In the genomic region with DNA sequence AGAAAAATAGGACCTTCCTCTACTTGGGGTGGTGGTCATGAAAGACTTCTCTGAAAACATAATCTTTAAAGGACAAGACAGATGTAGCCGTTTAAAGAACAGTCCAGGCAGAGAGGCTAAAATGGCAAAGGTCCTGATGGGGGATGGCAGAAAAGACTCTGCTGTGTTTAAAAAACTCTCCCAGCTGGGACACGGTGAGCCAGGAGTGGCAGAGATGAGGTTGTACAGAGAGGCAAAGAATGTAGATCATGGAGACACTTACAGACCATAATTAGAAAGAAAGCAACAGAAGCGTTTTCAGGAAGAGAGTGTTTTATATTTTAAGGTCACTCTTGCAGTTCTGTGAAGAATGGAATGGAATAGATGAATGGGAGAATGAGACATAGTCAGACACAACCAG, we compare ENCODE assay signal across 24 cellular contexts. TPM values are rescaled to one million over a fixed set of nuclear protein-coding genes. Genes with fewer than 3 reads are reported as not detected.
DNase-seq lines count a peak whose midpoint lies in the region; ATAC-seq and TF ChIP-seq lines count a peak whose summit lies in the region.
"Had no signal": no experiment of that assay in that cellular context is flagged by ENCODE, and none has a peak within 500 bp of the region (broad histone marks: within the 10 kb centered on the region; RNA-seq: fewer than 3 reads in every experiment).

No MANE protein-coding gene starts in this region.

- no peak overlapping the region for H3K4me3 ChIP-seq in naive thymus-derived CD4-positive, alpha-beta T cell (ENCODE audit: low read length)
- H3K4me3 ChIP-seq: GM23248, left ventricle myocardium inferior, upper lobe of left lung had no signal

- H3K27ac Mint-ChIP-seq in activated T-cell treated with anti-CD3 and anti-CD28 coated beads, Interleukin-2, amount 50 U/mL, for 24 hours = peak overlapping the region; percentile 80
- H3K27ac Mint-ChIP-seq in CD4-positive, alpha-beta T cell = peak overlapping the region; percentile 43
- H3K27ac Mint-ChIP-seq in activated B cell treated with CpG ODN at 0.5 μM for 24 hours = peak overlapping the region; percentile 20
- H3K27ac Mint-ChIP-seq in naive thymus-derived CD4-positive, alpha-beta T cell = peak overlapping the region in 5 of 9 donors; percentile 2 to 85 (median 67)
- H3K27ac Mint-ChIP-seq: activated CD4-positive, alpha-beta T cell treated with anti-CD3 and anti-CD28 coated beads, Interleukin-2, amount 10 ng/mL, durations not matched to agents 7 days and 5 days; activated CD8-positive, alpha-beta memory T cell treated with anti-CD3 and anti-CD28 coated beads, Interleukin-2, amount 10 ng/mL, durations not matched to agents 7 days and 5 days; IgD-negative memory B cell had no signal

- H3K4me1 Mint-ChIP-seq in activated T-cell treated with anti-CD3 and anti-CD28 coated beads, Interleukin-2, amount 50 U/mL, for 24 hours (ENCODE audit: low read depth) = peaks cover 62% of the 10 kb centered on the region
- peaks cover 37% of the 10 kb centered on the region for H3K4me1 Mint-ChIP-seq in activated T-cell treated with anti-CD3 and anti-CD28 coated beads, Interleukin-2, amount 50 U/mL, for 4 hours (ENCODE audit: low read depth)
- H3K4me1 Mint-ChIP-seq in CD4-positive, alpha-beta T cell (ENCODE audit: low read depth) = peaks cover 8% of the 10 kb centered on the region
- no peaks in the 10 kb centered on the region for H3K4me1 Mint-ChIP-seq in activated B cell treated with CpG ODN at 0.5 μM for 24 hours
- peaks cover 0 to 28% (median 23%) of the 10 kb centered on the region in 7 donors for H3K4me1 Mint-ChIP-seq in naive thymus-derived CD4-positive, alpha-beta T cell

- H3K36me3 Mint-ChIP-seq in activated T-cell treated with anti-CD3 and anti-CD28 coated beads, Interleukin-2, amount 50 U/mL, for 24 hours (ENCODE audit: low read depth) = peaks cover 85% of the 10 kb centered on the region
- peaks cover 39% of the 10 kb centered on the region for H3K36me3 Mint-ChIP-seq in activated T-cell treated with anti-CD3 and anti-CD28 coated beads, Interleukin-2, amount 50 U/mL, for 4 hours (ENCODE audit: insufficient read depth)
- peaks cover 82% of the 10 kb centered on the region for H3K36me3 Mint-ChIP-seq in CD4-positive, alpha-beta T cell (ENCODE audit: low read depth)
- H3K36me3 Mint-ChIP-seq in activated B cell treated with CpG ODN at 0.5 μM for 24 hours (ENCODE audit: low read depth) = peaks cover 83% of the 10 kb centered on the region
- peaks cover 12 to 45% (median 26%) of the 10 kb centered on the region in 5 donors for H3K36me3 Mint-ChIP-seq in naive thymus-derived CD4-positive, alpha-beta T cell

- DNase-seq in activated T-cell treated with anti-CD3 and anti-CD28 coated beads, Interleukin-2, amount 50 U/mL, for 24 hours = no peak
- no peak for DNase-seq in activated T-cell treated with anti-CD3 and anti-CD28 coated beads, Interleukin-2, amount 50 U/mL, for 4 hours
- DNase-seq in CD4-positive, alpha-beta T cell = no peak
- DNase-seq in activated B cell treated with CpG ODN at 0.5 μM for 24 hours (no peak), NCI-H345 (lab: John Stamatoyannopoulos, UW) (no peak), NCI-H2081 treated with DMSO at 0.1 percent for 48 hours (lab: John Stamatoyannopoulos, UW) (no peak), hippocampal formation (lab: John Stamatoyannopoulos, UW) (no peak)
- no peak for DNase-seq in naive thymus-derived CD4-positive, alpha-beta T cell
- DNase-seq: activated CD4-positive, alpha-beta T cell treated with anti-CD3 and anti-CD28 coated beads, Interleukin-2, amount 10 ng/mL, durations not matched to agents 7 days and 5 days; activated CD8-positive, alpha-beta memory T cell treated with anti-CD3 and anti-CD28 coated beads, Interleukin-2, amount 10 ng/mL, durations not matched to agents 7 days and 5 days; central memory CD4-positive, alpha-beta T cell; DMS153; foreskin fibroblast; GM23248; left ventricle myocardium inferior; MV-4-11; NCI-H146; NCI-H510A; occipital lobe; stimulated activated CD4-positive, alpha-beta T cell treated with anti-CD3 and anti-CD28 coated beads, Interleukin-4, amount 100 ng/mL, for 24 hours; T1000; upper lobe of left lung had no signal

- CTCF ChIA-PET in CD4-positive, alpha-beta T cell (lab: Charles Lee) = no interaction called here
- CTCF ChIA-PET in activated B cell treated with CpG ODN at 0.5 μM for 24 hours (lab: Charles Lee) = interaction anchor here (1.0 to 1.7 kb wide), 4 partner anchors 42 to 1542 kb away, joined by 3 to 7 read pairs (median 6); no protein-coding TSS in a partner anchor
- CTCF ChIA-PET in naive thymus-derived CD4-positive, alpha-beta T cell (lab: Charles Lee) = no interaction called here

- POLR2A ChIA-PET in CD4-positive, alpha-beta T cell (lab: Charles Lee) = interaction anchor here (1.5 kb wide), 1 partner anchor 46 kb away, joined by 6 read pairs; no protein-coding TSS in a partner anchor
- POLR2A ChIA-PET in activated B cell treated with CpG ODN at 0.5 μM for 24 hours (lab: Charles Lee) = no interaction called here
- POLR2A ChIA-PET in naive thymus-derived CD4-positive, alpha-beta T cell (lab: Charles Lee) = interaction anchor here (1.1 kb wide), 1 partner anchor 48 kb away, joined by 4 read pairs; a partner anchor contains a TSS

- no peaks in the 10 kb centered on the region for H3K4me1 ChIP-seq in naive thymus-derived CD4-positive, alpha-beta T cell (ENCODE audit: control insufficient read depth in 2 of 2, insufficient read depth in 2 of 2, low read length in 2 of 2)
- H3K4me1 ChIP-seq: upper lobe of left lung had no signal

- no peak for ATAC-seq in activated T-cell treated with anti-CD3 and anti-CD28 coated beads, Interleukin-2, amount 50 U/mL, for 4 hours
- ATAC-seq in CD4-positive, alpha-beta T cell (ENCODE audit: poor library complexity) = no peak
- no peak for ATAC-seq in activated B cell treated with CpG ODN at 0.5 μM for 24 hours (ENCODE audit: low read depth)
- ATAC-seq in naive thymus-derived CD4-positive, alpha-beta T cell = no peak
- ATAC-seq: activated CD8-positive, alpha-beta memory T cell treated with anti-CD3 and anti-CD28 coated beads, Interleukin-2, amount 10 ng/mL, durations not matched to agents 7 days and 5 days had no signal

- no peak overlapping the region for H3K27ac ChIP-seq in CD4-positive, alpha-beta T cell (ENCODE audit: low read depth, low read length)
- H3K27ac ChIP-seq in naive thymus-derived CD4-positive, alpha-beta T cell (ENCODE audit: low read depth, low read length) = no peak overlapping the region
- H3K27ac ChIP-seq: GM23248, left ventricle myocardium inferior, upper lobe of left lung, VCaP had no signal

- H3K9me3 ChIP-seq in CD4-positive, alpha-beta T cell (ENCODE audit: control insufficient read depth, low read length) = no peaks in the 10 kb centered on the region
- no peaks in the 10 kb centered on the region for H3K9me3 ChIP-seq in naive thymus-derived CD4-positive, alpha-beta T cell (ENCODE audit: control insufficient read depth in 2 of 3, low read length in 3 of 3)
- H3K9me3 ChIP-seq: left ventricle myocardium inferior, upper lobe of left lung had no signal

- TF ChIP-seq CTCF in CD4-positive, alpha-beta T cell (IDR thresholded peaks at IDR 0.05) = no peak
- TF ChIP-seq CTCF in activated B cell treated with CpG ODN at 0.5 μM for 24 hours (IDR thresholded peaks at IDR 0.05) = no peak

- H3K9me3 Mint-ChIP-seq in activated T-cell treated with anti-CD3 and anti-CD28 coated beads, Interleukin-2, amount 50 U/mL, for 24 hours = no peaks in the 10 kb centered on the region
- H3K9me3 Mint-ChIP-seq in activated T-cell treated with anti-CD3 and anti-CD28 coated beads, Interleukin-2, amount 50 U/mL, for 4 hours = no peaks in the 10 kb centered on the region
- no peaks in the 10 kb centered on the region for H3K9me3 Mint-ChIP-seq in CD4-positive, alpha-beta T cell
- H3K9me3 Mint-ChIP-seq in activated B cell treated with CpG ODN at 0.5 μM for 24 hours = no peaks in the 10 kb centered on the region
- no peaks in the 10 kb centered on the region for H3K9me3 Mint-ChIP-seq in naive thymus-derived CD4-positive, alpha-beta T cell
- H3K9me3 Mint-ChIP-seq: activated CD4-positive, alpha-beta T cell treated with anti-CD3 and anti-CD28 coated beads, Interleukin-2, amount 10 ng/mL, durations not matched to agents 7 days and 5 days; IgD-negative memory B cell had no signal

- H3K27me3 Mint-ChIP-seq in activated T-cell treated with anti-CD3 and anti-CD28 coated beads, Interleukin-2, amount 50 U/mL, for 24 hours = no peaks in the 10 kb centered on the region
- H3K27me3 Mint-ChIP-seq in activated T-cell treated with anti-CD3 and anti-CD28 coated beads, Interleukin-2, amount 50 U/mL, for 4 hours (ENCODE audit: low read depth) = no peaks in the 10 kb centered on the region
- no peaks in the 10 kb centered on the region for H3K27me3 Mint-ChIP-seq in CD4-positive, alpha-beta T cell
- H3K27me3 Mint-ChIP-seq in activated B cell treated with CpG ODN at 0.5 μM for 24 hours = no peaks in the 10 kb centered on the region
- H3K27me3 Mint-ChIP-seq in naive thymus-derived CD4-positive, alpha-beta T cell = no peaks in the 10 kb centered on the region
- H3K27me3 Mint-ChIP-seq: activated CD4-positive, alpha-beta T cell treated with anti-CD3 and anti-CD28 coated beads, Interleukin-2, amount 10 ng/mL, durations not matched to agents 7 days and 5 days; activated CD8-positive, alpha-beta memory T cell treated with anti-CD3 and anti-CD28 coated beads, Interleukin-2, amount 10 ng/mL, durations not matched to agents 7 days and 5 days; IgD-negative memory B cell had no signal

- peaks cover 11 to 62% (median 14%) of the 10 kb centered on the region in 3 experiments for H3K36me3 ChIP-seq in naive thymus-derived CD4-positive, alpha-beta T cell (ENCODE audit: control insufficient read depth in 2 of 3, insufficient read depth in 3 of 3, low read length in 3 of 3)

- no peak overlapping the region for H3K4me3 Mint-ChIP-seq in activated T-cell treated with anti-CD3 and anti-CD28 coated beads, Interleukin-2, amount 50 U/mL, for 24 hours
- no peak overlapping the region for H3K4me3 Mint-ChIP-seq in activated T-cell treated with anti-CD3 and anti-CD28 coated beads, Interleukin-2, amount 50 U/mL, for 4 hours
- no peak overlapping the region for H3K4me3 Mint-ChIP-seq in CD4-positive, alpha-beta T cell
- H3K4me3 Mint-ChIP-seq in activated B cell treated with CpG ODN at 0.5 μM for 24 hours = no peak overlapping the region
- no peak overlapping the region for H3K4me3 Mint-ChIP-seq in naive thymus-derived CD4-positive, alpha-beta T cell
- H3K4me3 Mint-ChIP-seq: activated CD4-positive, alpha-beta T cell treated with anti-CD3 and anti-CD28 coated beads, Interleukin-2, amount 10 ng/mL, durations not matched to agents 7 days and 5 days; activated CD8-positive, alpha-beta memory T cell treated with anti-CD3 and anti-CD28 coated beads, Interleukin-2, amount 10 ng/mL, durations not matched to agents 7 days and 5 days; IgD-negative memory B cell had no signal

- intact Hi-C loops in CD4-positive, alpha-beta T cell (cut with DNase I, micrococcal nuclease) = no loop called here
- intact Hi-C loops in activated B cell treated with CpG ODN at 0.5 μM for 24 hours (cut with micrococcal nuclease) = loop anchor here (5.0 kb wide), 1 partner anchor 45 kb away; no protein-coding TSS in a partner anchor
- intact Hi-C loops in naive thymus-derived CD4-positive, alpha-beta T cell (cut with micrococcal nuclease) = no loop called here

- no peaks in the 10 kb centered on the region for H3K27me3 ChIP-seq in CD4-positive, alpha-beta T cell (ENCODE audit: control insufficient read depth, insufficient read depth, low read length)
- no peaks in the 10 kb centered on the region for H3K27me3 ChIP-seq in naive thymus-derived CD4-positive, alpha-beta T cell (ENCODE audit: control insufficient read depth in 2 of 2, insufficient read depth in 2 of 2, low read length in 2 of 2)
- H3K27me3 ChIP-seq: upper lobe of left lung had no signal

RNA-seq across cellular contexts. Expression of a gene that starts 47.9 kb away (rescaled TPM):
- 10 to 100 TPM; 42.1 to 44.0 (median 43.9) TPM for total RNA-seq in activated T-cell treated with anti-CD3 and anti-CD28 coated beads, Interleukin-2, amount 50 U/mL, for 4 hours
- 10 to 100 TPM; 68.6 to 76.3 TPM for total RNA-seq in CD4-positive, alpha-beta T cell
- total RNA-seq in activated B cell treated with CpG ODN at 0.5 μM for 24 hours = 91.4 and 93.2 TPM in 2 replicates
- total RNA-seq in naive thymus-derived CD4-positive, alpha-beta T cell = 10 to 100 TPM; 47.3 to 91.4 (median 75.4) TPM
- polyA plus RNA-seq in naive thymus-derived CD4-positive, alpha-beta T cell = 10 to 100 TPM in 1 of 2 donors, 1 to 10 TPM in 1; 4.7 to 10.3 TPM

Comparison
In these comparisons a context has a peak if more than half of its experiments do, and no peak if none do; other contexts are left out.
1. H3K27ac Mint-ChIP-seq: peak in every context shown above with its lines; median percentile 80 in activated T-cell treated with anti-CD3 and anti-CD28 coated beads, Interleukin-2, amount 50 U/mL, for 24 hours; 67 in naive thymus-derived CD4-positive, alpha-beta T cell; 43 in CD4-positive, alpha-beta T cell; 20 in activated B cell treated with CpG ODN at 0.5 μM for 24 hours.